1 cellular context compared by ENCODE assay signal in the genomic region with DNA sequence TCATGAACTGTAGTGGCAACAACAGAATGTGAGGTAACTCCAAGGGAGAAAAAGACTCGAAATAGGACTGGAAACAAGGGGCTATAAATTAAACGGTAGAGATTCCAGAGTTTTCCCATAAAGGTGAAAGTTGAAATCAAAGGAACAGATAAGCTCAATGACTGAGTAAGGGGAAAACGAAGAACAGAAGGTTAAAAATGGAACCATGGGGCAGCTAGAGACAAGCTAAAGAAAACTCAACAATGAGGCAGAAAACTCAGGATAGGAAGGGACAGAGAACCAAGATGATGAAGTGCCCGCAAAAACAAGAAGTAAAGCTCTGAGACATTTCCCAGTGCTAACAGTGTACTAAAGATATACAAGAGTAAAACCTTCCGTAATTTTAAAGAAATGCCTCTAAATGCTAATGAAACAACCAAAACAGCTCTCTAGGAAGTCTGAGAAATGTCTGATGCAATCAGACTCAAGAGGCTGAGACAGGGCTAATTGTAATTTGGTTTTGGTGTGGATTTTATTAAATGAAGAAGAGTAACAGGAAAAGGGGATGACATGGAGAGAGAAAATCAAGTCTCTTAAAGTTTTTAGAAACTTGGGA.
A peak's percentile ranks its signal among the peaks of the same experiment; 100 is the strongest.
TF ChIP-seq lines count a peak whose summit lies in the region.

No MANE protein-coding gene starts in this region.

TF ChIP-seq in K562, 482 proteins besides CTCF, POLR2A, EP300 and RAD21 (continued from another document):
- TF ChIP-seq, protein P1, sequence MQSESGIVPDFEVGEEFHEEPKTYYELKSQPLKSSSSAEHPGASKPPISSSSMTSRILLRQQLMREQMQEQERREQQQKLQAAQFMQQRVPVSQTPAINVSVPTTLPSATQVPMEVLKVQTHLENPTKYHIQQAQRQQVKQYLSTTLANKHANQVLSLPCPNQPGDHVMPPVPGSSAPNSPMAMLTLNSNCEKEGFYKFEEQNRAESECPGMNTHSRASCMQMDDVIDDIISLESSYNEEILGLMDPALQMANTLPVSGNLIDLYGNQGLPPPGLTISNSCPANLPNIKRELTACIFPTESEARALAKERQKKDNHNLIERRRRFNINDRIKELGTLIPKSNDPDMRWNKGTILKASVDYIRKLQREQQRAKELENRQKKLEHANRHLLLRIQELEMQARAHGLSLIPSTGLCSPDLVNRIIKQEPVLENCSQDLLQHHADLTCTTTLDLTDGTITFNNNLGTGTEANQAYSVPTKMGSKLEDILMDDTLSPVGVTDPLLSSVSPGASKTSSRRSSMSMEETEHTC (IDR thresholded peaks at IDR 0.05): no peak
- TF ChIP-seq, protein P2, sequence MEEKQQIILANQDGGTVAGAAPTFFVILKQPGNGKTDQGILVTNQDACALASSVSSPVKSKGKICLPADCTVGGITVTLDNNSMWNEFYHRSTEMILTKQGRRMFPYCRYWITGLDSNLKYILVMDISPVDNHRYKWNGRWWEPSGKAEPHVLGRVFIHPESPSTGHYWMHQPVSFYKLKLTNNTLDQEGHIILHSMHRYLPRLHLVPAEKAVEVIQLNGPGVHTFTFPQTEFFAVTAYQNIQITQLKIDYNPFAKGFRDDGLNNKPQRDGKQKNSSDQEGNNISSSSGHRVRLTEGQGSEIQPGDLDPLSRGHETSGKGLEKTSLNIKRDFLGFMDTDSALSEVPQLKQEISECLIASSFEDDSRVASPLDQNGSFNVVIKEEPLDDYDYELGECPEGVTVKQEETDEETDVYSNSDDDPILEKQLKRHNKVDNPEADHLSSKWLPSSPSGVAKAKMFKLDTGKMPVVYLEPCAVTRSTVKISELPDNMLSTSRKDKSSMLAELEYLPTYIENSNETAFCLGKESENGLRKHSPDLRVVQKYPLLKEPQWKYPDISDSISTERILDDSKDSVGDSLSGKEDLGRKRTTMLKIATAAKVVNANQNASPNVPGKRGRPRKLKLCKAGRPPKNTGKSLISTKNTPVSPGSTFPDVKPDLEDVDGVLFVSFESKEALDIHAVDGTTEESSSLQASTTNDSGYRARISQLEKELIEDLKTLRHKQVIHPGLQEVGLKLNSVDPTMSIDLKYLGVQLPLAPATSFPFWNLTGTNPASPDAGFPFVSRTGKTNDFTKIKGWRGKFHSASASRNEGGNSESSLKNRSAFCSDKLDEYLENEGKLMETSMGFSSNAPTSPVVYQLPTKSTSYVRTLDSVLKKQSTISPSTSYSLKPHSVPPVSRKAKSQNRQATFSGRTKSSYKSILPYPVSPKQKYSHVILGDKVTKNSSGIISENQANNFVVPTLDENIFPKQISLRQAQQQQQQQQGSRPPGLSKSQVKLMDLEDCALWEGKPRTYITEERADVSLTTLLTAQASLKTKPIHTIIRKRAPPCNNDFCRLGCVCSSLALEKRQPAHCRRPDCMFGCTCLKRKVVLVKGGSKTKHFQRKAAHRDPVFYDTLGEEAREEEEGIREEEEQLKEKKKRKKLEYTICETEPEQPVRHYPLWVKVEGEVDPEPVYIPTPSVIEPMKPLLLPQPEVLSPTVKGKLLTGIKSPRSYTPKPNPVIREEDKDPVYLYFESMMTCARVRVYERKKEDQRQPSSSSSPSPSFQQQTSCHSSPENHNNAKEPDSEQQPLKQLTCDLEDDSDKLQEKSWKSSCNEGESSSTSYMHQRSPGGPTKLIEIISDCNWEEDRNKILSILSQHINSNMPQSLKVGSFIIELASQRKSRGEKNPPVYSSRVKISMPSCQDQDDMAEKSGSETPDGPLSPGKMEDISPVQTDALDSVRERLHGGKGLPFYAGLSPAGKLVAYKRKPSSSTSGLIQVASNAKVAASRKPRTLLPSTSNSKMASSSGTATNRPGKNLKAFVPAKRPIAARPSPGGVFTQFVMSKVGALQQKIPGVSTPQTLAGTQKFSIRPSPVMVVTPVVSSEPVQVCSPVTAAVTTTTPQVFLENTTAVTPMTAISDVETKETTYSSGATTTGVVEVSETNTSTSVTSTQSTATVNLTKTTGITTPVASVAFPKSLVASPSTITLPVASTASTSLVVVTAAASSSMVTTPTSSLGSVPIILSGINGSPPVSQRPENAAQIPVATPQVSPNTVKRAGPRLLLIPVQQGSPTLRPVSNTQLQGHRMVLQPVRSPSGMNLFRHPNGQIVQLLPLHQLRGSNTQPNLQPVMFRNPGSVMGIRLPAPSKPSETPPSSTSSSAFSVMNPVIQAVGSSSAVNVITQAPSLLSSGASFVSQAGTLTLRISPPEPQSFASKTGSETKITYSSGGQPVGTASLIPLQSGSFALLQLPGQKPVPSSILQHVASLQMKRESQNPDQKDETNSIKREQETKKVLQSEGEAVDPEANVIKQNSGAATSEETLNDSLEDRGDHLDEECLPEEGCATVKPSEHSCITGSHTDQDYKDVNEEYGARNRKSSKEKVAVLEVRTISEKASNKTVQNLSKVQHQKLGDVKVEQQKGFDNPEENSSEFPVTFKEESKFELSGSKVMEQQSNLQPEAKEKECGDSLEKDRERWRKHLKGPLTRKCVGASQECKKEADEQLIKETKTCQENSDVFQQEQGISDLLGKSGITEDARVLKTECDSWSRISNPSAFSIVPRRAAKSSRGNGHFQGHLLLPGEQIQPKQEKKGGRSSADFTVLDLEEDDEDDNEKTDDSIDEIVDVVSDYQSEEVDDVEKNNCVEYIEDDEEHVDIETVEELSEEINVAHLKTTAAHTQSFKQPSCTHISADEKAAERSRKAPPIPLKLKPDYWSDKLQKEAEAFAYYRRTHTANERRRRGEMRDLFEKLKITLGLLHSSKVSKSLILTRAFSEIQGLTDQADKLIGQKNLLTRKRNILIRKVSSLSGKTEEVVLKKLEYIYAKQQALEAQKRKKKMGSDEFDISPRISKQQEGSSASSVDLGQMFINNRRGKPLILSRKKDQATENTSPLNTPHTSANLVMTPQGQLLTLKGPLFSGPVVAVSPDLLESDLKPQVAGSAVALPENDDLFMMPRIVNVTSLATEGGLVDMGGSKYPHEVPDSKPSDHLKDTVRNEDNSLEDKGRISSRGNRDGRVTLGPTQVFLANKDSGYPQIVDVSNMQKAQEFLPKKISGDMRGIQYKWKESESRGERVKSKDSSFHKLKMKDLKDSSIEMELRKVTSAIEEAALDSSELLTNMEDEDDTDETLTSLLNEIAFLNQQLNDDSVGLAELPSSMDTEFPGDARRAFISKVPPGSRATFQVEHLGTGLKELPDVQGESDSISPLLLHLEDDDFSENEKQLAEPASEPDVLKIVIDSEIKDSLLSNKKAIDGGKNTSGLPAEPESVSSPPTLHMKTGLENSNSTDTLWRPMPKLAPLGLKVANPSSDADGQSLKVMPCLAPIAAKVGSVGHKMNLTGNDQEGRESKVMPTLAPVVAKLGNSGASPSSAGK (IDR thresholded peaks at IDR 0.05): no peak
- TF ChIP-seq NR2C1 (IDR thresholded peaks at IDR 0.05) (no peak), NR2C1 (tag; IDR thresholded peaks at IDR 0.05) (peak; percentile 40; the same call in 1 of the 2 replicates), NEUROD1 (IDR thresholded peaks at IDR 0.05; ENCODE audit: borderline replicate concordance, low read depth, low read length, partially characterized antibody) (no peak), CEBPG (CRISPR knock-in tag; IDR thresholded peaks at IDR 0.05) (peak; percentile 81), CEBPG (tag; conservative IDR thresholded peaks at IDR 0.05 in 1 of 2, IDR thresholded peaks at IDR 0.05 in 1 of 2) (peak; percentile 82 to 93), ZNF766 (CRISPR knock-in tag; conservative IDR thresholded peaks at IDR 0.05) (peak; percentile 2; the same call in 1 of the 2 replicates), POLR2H (tag; IDR thresholded peaks at IDR 0.05; ENCODE audit: low read depth) (peak; percentile 59; the same call in 1 of the 2 replicates), ZKSCAN8 (CRISPR knock-in tag; IDR thresholded peaks at IDR 0.05) (no peak), CC2D1A (IDR thresholded peaks at IDR 0.05) (no peak), NR2C2 (CRISPR knock-in tag; IDR thresholded peaks at IDR 0.05) (no peak), NR2C2 (tag; IDR thresholded peaks at IDR 0.05) (peak; percentile 51; the same call in 1 of the 2 replicates)
- TF ChIP-seq, protein P3, sequence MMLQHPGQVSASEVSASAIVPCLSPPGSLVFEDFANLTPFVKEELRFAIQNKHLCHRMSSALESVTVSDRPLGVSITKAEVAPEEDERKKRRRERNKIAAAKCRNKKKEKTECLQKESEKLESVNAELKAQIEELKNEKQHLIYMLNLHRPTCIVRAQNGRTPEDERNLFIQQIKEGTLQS (IDR thresholded peaks at IDR 0.05): peak; percentile 83
- TF ChIP-seq, protein P3 (CRISPR knock-in tag; conservative IDR thresholded peaks at IDR 0.05): no peak
- TF ChIP-seq, protein P4, sequence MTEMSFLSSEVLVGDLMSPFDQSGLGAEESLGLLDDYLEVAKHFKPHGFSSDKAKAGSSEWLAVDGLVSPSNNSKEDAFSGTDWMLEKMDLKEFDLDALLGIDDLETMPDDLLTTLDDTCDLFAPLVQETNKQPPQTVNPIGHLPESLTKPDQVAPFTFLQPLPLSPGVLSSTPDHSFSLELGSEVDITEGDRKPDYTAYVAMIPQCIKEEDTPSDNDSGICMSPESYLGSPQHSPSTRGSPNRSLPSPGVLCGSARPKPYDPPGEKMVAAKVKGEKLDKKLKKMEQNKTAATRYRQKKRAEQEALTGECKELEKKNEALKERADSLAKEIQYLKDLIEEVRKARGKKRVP (CRISPR knock-in tag; IDR thresholded peaks at IDR 0.05): peak; percentile 83
- TF ChIP-seq, protein P5, sequence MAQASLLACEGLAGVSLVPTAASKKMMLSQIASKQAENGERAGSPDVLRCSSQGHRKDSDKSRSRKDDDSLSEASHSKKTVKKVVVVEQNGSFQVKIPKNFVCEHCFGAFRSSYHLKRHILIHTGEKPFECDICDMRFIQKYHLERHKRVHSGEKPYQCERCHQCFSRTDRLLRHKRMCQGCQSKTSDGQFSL (CRISPR knock-in tag; IDR thresholded peaks at IDR 0.05): no peak
- TF ChIP-seq, protein P5 (tag; IDR thresholded peaks at IDR 0.05): no peak
- TF ChIP-seq, protein P6, sequence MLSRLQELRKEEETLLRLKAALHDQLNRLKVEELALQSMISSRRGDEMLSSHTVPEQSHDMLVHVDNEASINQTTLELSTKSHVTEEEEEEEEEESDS (CRISPR knock-in tag; IDR thresholded peaks at IDR 0.05): no peak
- TF ChIP-seq, protein P7, sequence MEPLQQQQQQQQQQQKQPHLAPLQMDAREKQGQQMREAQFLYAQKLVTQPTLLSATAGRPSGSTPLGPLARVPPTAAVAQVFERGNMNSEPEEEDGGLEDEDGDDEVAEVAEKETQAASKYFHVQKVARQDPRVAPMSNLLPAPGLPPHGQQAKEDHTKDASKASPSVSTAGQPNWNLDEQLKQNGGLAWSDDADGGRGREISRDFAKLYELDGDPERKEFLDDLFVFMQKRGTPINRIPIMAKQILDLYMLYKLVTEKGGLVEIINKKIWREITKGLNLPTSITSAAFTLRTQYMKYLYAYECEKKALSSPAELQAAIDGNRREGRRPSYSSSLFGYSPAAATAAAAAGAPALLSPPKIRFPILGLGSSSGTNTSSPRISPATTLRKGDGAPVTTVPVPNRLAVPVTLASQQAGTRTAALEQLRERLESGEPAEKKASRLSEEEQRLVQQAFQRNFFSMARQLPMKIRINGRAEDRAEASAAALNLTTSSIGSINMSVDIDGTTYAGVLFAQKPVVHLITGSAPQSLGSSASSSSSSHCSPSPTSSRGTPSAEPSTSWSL (CRISPR knock-in tag; IDR thresholded peaks at IDR 0.05; ENCODE audit: borderline replicate concordance): no peak
TF ChIP-seq in K562: peak in this region for 13.
